Comparison of ENCODE assay signal across 28 cellular contexts in genomic region chr1:151819227-151819835, GRCh38. TPM values are rescaled to one million over a fixed set of nuclear protein-coding genes. Genes with fewer than 3 reads are reported as not detected.
DNase-seq lines count a peak whose midpoint lies in the region; ATAC-seq and TF ChIP-seq lines count a peak whose summit lies in the region.
"Had no signal": no experiment of that assay in that cellular context is flagged by ENCODE, and none has a peak within 500 bp of the region (broad histone marks: within the 10 kb centered on the region; RNA-seq: fewer than 3 reads in every experiment).

No MANE protein-coding gene starts in this region.

- peak overlapping the region; percentile 4 to 68 for H3K4me3 Mint-ChIP-seq in activated T-cell treated with anti-CD3 and anti-CD28 coated beads, Interleukin-2, amount 50 U/mL, for 72 hours
- peak overlapping the region; percentile 94 for H3K4me3 Mint-ChIP-seq in activated T-helper 17 cell treated with anti-CD3 and anti-CD28 coated beads, Interleukin-2, amount 50 U/mL, for 72 hours
- H3K4me3 Mint-ChIP-seq in CD14-positive monocyte, result no peak overlapping the region
- no peak overlapping the region for H3K4me3 Mint-ChIP-seq in neural progenitor cell
- H3K4me3 Mint-ChIP-seq: activated CD8-positive, alpha-beta memory T cell treated with anti-CD3 and anti-CD28 coated beads, Interleukin-2, amount 10 ng/mL, durations not matched to agents 7 days and 5 days; type B pancreatic cell had no signal

- no peaks in the 10 kb centered on the region for H3K9me3 Mint-ChIP-seq in activated T-cell treated with anti-CD3 and anti-CD28 coated beads, Interleukin-2, amount 50 U/mL, for 72 hours
- no peaks in the 10 kb centered on the region for H3K9me3 Mint-ChIP-seq in activated T-helper 17 cell treated with anti-CD3 and anti-CD28 coated beads, Interleukin-2, amount 50 U/mL, for 72 hours
- H3K9me3 Mint-ChIP-seq in CD14-positive monocyte, result no peaks in the 10 kb centered on the region
- H3K9me3 Mint-ChIP-seq in neural progenitor cell, result peaks cover 2% of the 10 kb centered on the region
- H3K9me3 Mint-ChIP-seq: activated T-helper 2 cell treated with anti-CD3 and anti-CD28 coated beads, Interferon-gamma antibody, Interleukin-2, Interleukin-4, amounts not matched to agents 10 μg/mL and 5 μg/mL and 100 μg/mL, durations not matched to agents 14 hours and 24 hours and 36 hours; type B pancreatic cell had no signal

- peaks cover 3% of the 10 kb centered on the region for H3K4me1 ChIP-seq in osteoblast (ENCODE audit: insufficient read depth, low read length)
- no peaks in the 10 kb centered on the region for H3K4me1 ChIP-seq in neural progenitor cell

- H3K4me2 ChIP-seq in osteoblast (ENCODE audit: insufficient read depth, low read length) (no peak overlapping the region), neural progenitor cell (no peak overlapping the region)

- H3F3A ChIP-seq in neural progenitor cell (ENCODE audit: low read depth), result no peaks in the 10 kb centered on the region

- H3K36me3 ChIP-seq in osteoblast (ENCODE audit: insufficient read depth, low read length) (no peaks in the 10 kb centered on the region), neural progenitor cell (no peaks in the 10 kb centered on the region)

- intact Hi-C loops in CD14-positive monocyte (cut with micrococcal nuclease), result no loop called here

- no peaks in the 10 kb centered on the region for H4K20me1 ChIP-seq in osteoblast (ENCODE audit: insufficient read depth, low read length)
- H4K20me1 ChIP-seq in neural progenitor cell (ENCODE audit: low read depth), result no peaks in the 10 kb centered on the region

- H3K36me3 Mint-ChIP-seq in activated T-cell treated with anti-CD3 and anti-CD28 coated beads, Interleukin-2, amount 50 U/mL, for 72 hours (ENCODE audit: insufficient read depth in 2 of 2), result no peaks in the 10 kb centered on the region
- H3K36me3 Mint-ChIP-seq in activated T-helper 17 cell treated with anti-CD3 and anti-CD28 coated beads, Interleukin-2, amount 50 U/mL, for 72 hours (ENCODE audit: low read depth), result peaks cover 100% of the 10 kb centered on the region
- H3K36me3 Mint-ChIP-seq in CD14-positive monocyte (no peaks in the 10 kb centered on the region), neural progenitor cell (no peaks in the 10 kb centered on the region)
- H3K36me3 Mint-ChIP-seq: activated CD8-positive, alpha-beta memory T cell treated with anti-CD3 and anti-CD28 coated beads, Interleukin-2, amount 10 ng/mL, durations not matched to agents 7 days and 5 days; type B pancreatic cell had no signal

- no peaks in the 10 kb centered on the region for H3K79me2 ChIP-seq in osteoblast (ENCODE audit: insufficient read depth, low read length)
- no peaks in the 10 kb centered on the region for H3K79me2 ChIP-seq in neural progenitor cell (ENCODE audit: low read depth)

- H3K9me3 ChIP-seq in osteoblast (ENCODE audit: low read depth, low read length) (no peaks in the 10 kb centered on the region), neural progenitor cell (ENCODE audit: low read depth) (no peaks in the 10 kb centered on the region)

- peak overlapping the region; percentile 81 for H3K27ac Mint-ChIP-seq in activated T-cell treated with anti-CD3 and anti-CD28 coated beads, Interleukin-2, amount 50 U/mL, for 72 hours
- peak overlapping the region; percentile 93 for H3K27ac Mint-ChIP-seq in activated T-helper 17 cell treated with anti-CD3 and anti-CD28 coated beads, Interleukin-2, amount 50 U/mL, for 72 hours
- H3K27ac Mint-ChIP-seq in CD14-positive monocyte (no peak overlapping the region), neural progenitor cell (no peak overlapping the region)
- H3K27ac Mint-ChIP-seq: activated CD8-positive, alpha-beta memory T cell treated with anti-CD3 and anti-CD28 coated beads, Interleukin-2, amount 10 ng/mL, durations not matched to agents 7 days and 5 days; activated T-helper 2 cell treated with anti-CD3 and anti-CD28 coated beads, Interferon-gamma antibody, Interleukin-2, Interleukin-4, amounts not matched to agents 10 μg/mL and 5 μg/mL and 100 μg/mL, durations not matched to agents 14 hours and 24 hours and 36 hours; type B pancreatic cell had no signal

- no peak overlapping the region for H3K27ac ChIP-seq in osteoblast (ENCODE audit: low read depth, low read length)
- no peak overlapping the region for H3K27ac ChIP-seq in neural progenitor cell
- H3K27ac ChIP-seq: dorsolateral prefrontal cortex had no signal

- no peaks in the 10 kb centered on the region for H3K27me3 Mint-ChIP-seq in activated T-cell treated with anti-CD3 and anti-CD28 coated beads, Interleukin-2, amount 50 U/mL, for 72 hours (ENCODE audit: low read depth)
- no peaks in the 10 kb centered on the region for H3K27me3 Mint-ChIP-seq in activated T-helper 17 cell treated with anti-CD3 and anti-CD28 coated beads, Interleukin-2, amount 50 U/mL, for 72 hours
- H3K27me3 Mint-ChIP-seq in CD14-positive monocyte (ENCODE audit: low read depth in 3 of 3) (peaks cover 11 to 18% (median 11%) of the 10 kb centered on the region in 3 donors), neural progenitor cell (ENCODE audit: insufficient read depth, low read depth) (peaks cover 10% of the 10 kb centered on the region)
- H3K27me3 Mint-ChIP-seq: activated CD8-positive, alpha-beta memory T cell treated with anti-CD3 and anti-CD28 coated beads, Interleukin-2, amount 10 ng/mL, durations not matched to agents 7 days and 5 days had no signal

- peaks cover 68% of the 10 kb centered on the region for H3K4me1 Mint-ChIP-seq in activated T-cell treated with anti-CD3 and anti-CD28 coated beads, Interleukin-2, amount 50 U/mL, for 72 hours (ENCODE audit: low read depth)
- peaks cover 64% of the 10 kb centered on the region for H3K4me1 Mint-ChIP-seq in activated T-helper 17 cell treated with anti-CD3 and anti-CD28 coated beads, Interleukin-2, amount 50 U/mL, for 72 hours
- peaks cover 16% of the 10 kb centered on the region for H3K4me1 Mint-ChIP-seq in CD14-positive monocyte
- H3K4me1 Mint-ChIP-seq in neural progenitor cell, result peaks cover 2% of the 10 kb centered on the region

- H3K4me3 ChIP-seq in osteoblast (ENCODE audit: insufficient read depth, low read length) (no peak overlapping the region), neural progenitor cell (no peak overlapping the region)
- H3K4me3 ChIP-seq: dorsolateral prefrontal cortex, GM12878, skin epidermis had no signal

- H2AFZ ChIP-seq in osteoblast (ENCODE audit: low read length) (no peak overlapping the region), neural progenitor cell (replicated peaks) (no peak overlapping the region)

- DNase-seq in activated T-cell treated with anti-CD3 and anti-CD28 coated beads, Interleukin-2, amount 50 U/mL, for 72 hours, result no peak
- no peak for DNase-seq in activated T-cell treated with anti-CD3 and anti-CD28 coated beads, Interleukin-2, amount 50 U/mL, for 1 hour
- DNase-seq in CMK (ENCODE audit: low read depth) (peak; percentile 21), osteoblast (ENCODE audit: insufficient read length, low spot score, missing footprints) (peak; percentile 69), CD14-positive monocyte (ENCODE audit: low spot score) (no peak), neural progenitor cell (ENCODE audit: low spot score) (no peak), Ammon's horn (ENCODE audit: low spot score) (no peak)
- DNase-seq: activated CD4-positive, CD25-positive, alpha-beta regulatory T cell treated with anti-CD3 and anti-CD28 coated beads, Interleukin-2, amount 50 U/mL, for 72 hours; activated CD8-positive, alpha-beta memory T cell treated with anti-CD3 and anti-CD28 coated beads, Interleukin-2, amount 10 ng/mL, durations not matched to agents 7 days and 5 days; EL; KG1; left ventricle myocardium superior; NCI-H146; NCI-H446; NCI-H82; RPMI8226 had no signal

- ATAC-seq in activated T-cell treated with anti-CD3 and anti-CD28 coated beads, Interleukin-2, amount 50 U/mL, for 72 hours (replicated peaks in 1 of 2), result no peak
- no peak for ATAC-seq in activated T-helper 17 cell treated with anti-CD3 and anti-CD28 coated beads, Interleukin-2, amount 50 U/mL, for 72 hours (replicated peaks)
- ATAC-seq: activated CD8-positive, alpha-beta memory T cell treated with anti-CD3 and anti-CD28 coated beads, Interleukin-2, amount 10 ng/mL, durations not matched to agents 7 days and 5 days; GM12878; left ventricle myocardium superior had no signal

- no peak overlapping the region for H3K9ac ChIP-seq in neural progenitor cell

- TF ChIP-seq CTCF in osteoblast (IDR thresholded peaks at IDR 0.05; ENCODE audit: extremely low read depth, low read depth, low read length), result no peak
- TF ChIP-seq CTCF in CD14-positive monocyte (IDR thresholded peaks at IDR 0.05), result no peak
- no peak for TF ChIP-seq CTCF in neural progenitor cell (IDR thresholded peaks at IDR 0.05)

- H3K27me3 ChIP-seq in osteoblast (ENCODE audit: insufficient read depth, low read length) (peaks cover 15% of the 10 kb centered on the region), neural progenitor cell (no peaks in the 10 kb centered on the region)
- H3K27me3 ChIP-seq: dorsolateral prefrontal cortex had no signal

RNA-seq across cellular contexts. Expression of gene RORC, which starts 12.3 kb away (rescaled TPM):
- 10 to 100 TPM in 1 of 2 donors, 1 to 10 TPM in 1; 1.8 to 10.3 TPM for total RNA-seq in activated T-cell treated with anti-CD3 and anti-CD28 coated beads, Interleukin-2, amount 50 U/mL, for 72 hours
- total RNA-seq in activated T-helper 17 cell treated with anti-CD3 and anti-CD28 coated beads, Interleukin-2, amount 50 U/mL, for 72 hours, result 10 to 100 TPM; 39.5 to 55.2 TPM
- total RNA-seq in osteoblast (not detected in 2 replicates), neural progenitor cell (ENCODE audit: low replicate concordance) (not detected in 2 replicates)
- polyA plus RNA-seq in CD14-positive monocyte, result not detected
- total RNA-seq: glomerular endothelial cell, GM12878 had no signal
- polyA plus RNA-seq: BJ, GM12878 had no signal

RNA-seq across cellular contexts. Expression of gene LINGO4, which starts 14.1 kb away (rescaled TPM):
- total RNA-seq in activated T-cell treated with anti-CD3 and anti-CD28 coated beads, Interleukin-2, amount 50 U/mL, for 72 hours, result under 1 TPM; 0.19 to 0.88 TPM
- total RNA-seq in activated T-helper 17 cell treated with anti-CD3 and anti-CD28 coated beads, Interleukin-2, amount 50 U/mL, for 72 hours, result 1 to 10 TPM; 1.3 to 4.0 TPM
- total RNA-seq in osteoblast (not detected in 2 replicates), neural progenitor cell (ENCODE audit: low replicate concordance) (not detected in 2 replicates)
- not detected for polyA plus RNA-seq in CD14-positive monocyte
- total RNA-seq: activated T-helper 2 cell treated with anti-CD3 and anti-CD28 coated beads, Interferon-gamma antibody, Interleukin-2, Interleukin-4, amounts not matched to agents 10 μg/mL and 5 μg/mL and 100 μg/mL, durations not matched to agents 14 hours and 24 hours and 36 hours; glomerular endothelial cell; GM12878; SK-MEL-5 had no signal
- polyA plus RNA-seq: BJ, GM12878 had no signal

RNA-seq across cellular contexts. Expression of gene C2CD4D, which starts 20.3 kb away (rescaled TPM):
- total RNA-seq in activated T-cell treated with anti-CD3 and anti-CD28 coated beads, Interleukin-2, amount 50 U/mL, for 72 hours, result 1 to 10 TPM; 2.1 to 4.4 TPM
- 1 to 10 TPM; 3.9 to 5.6 TPM for total RNA-seq in activated T-helper 17 cell treated with anti-CD3 and anti-CD28 coated beads, Interleukin-2, amount 50 U/mL, for 72 hours
- total RNA-seq in osteoblast (not detected in 2 replicates), neural progenitor cell (ENCODE audit: low replicate concordance) (0.12 TPM in 1 of 2 replicates, not detected in the other)
- not detected for polyA plus RNA-seq in CD14-positive monocyte
- total RNA-seq: glomerular endothelial cell, left ventricle myocardium superior, renal cortical epithelial cell had no signal
- polyA plus RNA-seq: BJ had no signal

RNA-seq across cellular contexts. Expression of gene TDRKH, which starts 29.0 kb away (rescaled TPM):
- total RNA-seq in activated T-cell treated with anti-CD3 and anti-CD28 coated beads, Interleukin-2, amount 50 U/mL, for 72 hours, result 10 to 100 TPM; 26.3 to 29.3 TPM
- total RNA-seq in activated T-helper 17 cell treated with anti-CD3 and anti-CD28 coated beads, Interleukin-2, amount 50 U/mL, for 72 hours, result 10 to 100 TPM; 20.3 to 21.8 TPM
- total RNA-seq in osteoblast (1.1 and 1.2 TPM in 2 replicates), neural progenitor cell (ENCODE audit: low replicate concordance) (26.3 and 30.4 TPM in 2 replicates)
- polyA plus RNA-seq in CD14-positive monocyte, result 1 to 10 TPM; 1.1 to 1.6 TPM

RNA-seq across cellular contexts. Expression of gene THEM5, which starts 34.2 kb away (rescaled TPM):
- under 1 TPM in 1 of 2 donors, not detected in 1; 0.25 TPM for total RNA-seq in activated T-cell treated with anti-CD3 and anti-CD28 coated beads, Interleukin-2, amount 50 U/mL, for 72 hours
- not detected for total RNA-seq in activated T-helper 17 cell treated with anti-CD3 and anti-CD28 coated beads, Interleukin-2, amount 50 U/mL, for 72 hours
- total RNA-seq in osteoblast (not detected in 2 replicates), neural progenitor cell (ENCODE audit: low replicate concordance) (not detected in 2 replicates)
- polyA plus RNA-seq in CD14-positive monocyte, result not detected
- total RNA-seq: activated CD8-positive, alpha-beta memory T cell treated with anti-CD3 and anti-CD28 coated beads, Interleukin-2, amount 10 ng/mL, durations not matched to agents 7 days and 5 days; activated T-helper 2 cell treated with anti-CD3 and anti-CD28 coated beads, Interferon-gamma antibody, Interleukin-2, Interleukin-4, amounts not matched to agents 10 μg/mL and 5 μg/mL and 100 μg/mL, durations not matched to agents 14 hours and 24 hours and 36 hours; glomerular endothelial cell; GM12878; left ventricle myocardium superior; omental fat pad; renal cortical epithelial cell; SK-MEL-5; T-helper 1 cell treated with Interleukin-12 subunit alpha and Interleukin-12 subunit beta and Interleukin-4 antibody, amounts not matched to agents 30 ng/mL and 1 ng/mL, for 36 hours had no signal
- polyA plus RNA-seq: BJ had no signal

Comparison
In these comparisons a context has a peak if more than half of its experiments do, and no peak if none do; other contexts are left out.
1. DNase-seq: peak in CMK (single experiment) and osteoblast (single experiment); none in activated T-cell treated with anti-CD3 and anti-CD28 coated beads, Interleukin-2, amount 50 U/mL, for 72 hours (0 of 2), activated T-cell treated with anti-CD3 and anti-CD28 coated beads, Interleukin-2, amount 50 U/mL, for 1 hour (single experiment), CD14-positive monocyte (single experiment), neural progenitor cell (single experiment) and Ammon's horn (single experiment).
2. H3K27ac Mint-ChIP-seq: peak in activated T-cell treated with anti-CD3 and anti-CD28 coated beads, Interleukin-2, amount 50 U/mL, for 72 hours (single experiment) and activated T-helper 17 cell treated with anti-CD3 and anti-CD28 coated beads, Interleukin-2, amount 50 U/mL, for 72 hours (single experiment); none in CD14-positive monocyte (0 of 7) and neural progenitor cell (single experiment).
3. H3K4me3 Mint-ChIP-seq: peak in activated T-cell treated with anti-CD3 and anti-CD28 coated beads, Interleukin-2, amount 50 U/mL, for 72 hours (2 of 2) and activated T-helper 17 cell treated with anti-CD3 and anti-CD28 coated beads, Interleukin-2, amount 50 U/mL, for 72 hours (single experiment); none in CD14-positive monocyte (0 of 2) and neural progenitor cell (single experiment).